ENCODE assay signal across 10 cellular contexts in the genomic region with DNA sequence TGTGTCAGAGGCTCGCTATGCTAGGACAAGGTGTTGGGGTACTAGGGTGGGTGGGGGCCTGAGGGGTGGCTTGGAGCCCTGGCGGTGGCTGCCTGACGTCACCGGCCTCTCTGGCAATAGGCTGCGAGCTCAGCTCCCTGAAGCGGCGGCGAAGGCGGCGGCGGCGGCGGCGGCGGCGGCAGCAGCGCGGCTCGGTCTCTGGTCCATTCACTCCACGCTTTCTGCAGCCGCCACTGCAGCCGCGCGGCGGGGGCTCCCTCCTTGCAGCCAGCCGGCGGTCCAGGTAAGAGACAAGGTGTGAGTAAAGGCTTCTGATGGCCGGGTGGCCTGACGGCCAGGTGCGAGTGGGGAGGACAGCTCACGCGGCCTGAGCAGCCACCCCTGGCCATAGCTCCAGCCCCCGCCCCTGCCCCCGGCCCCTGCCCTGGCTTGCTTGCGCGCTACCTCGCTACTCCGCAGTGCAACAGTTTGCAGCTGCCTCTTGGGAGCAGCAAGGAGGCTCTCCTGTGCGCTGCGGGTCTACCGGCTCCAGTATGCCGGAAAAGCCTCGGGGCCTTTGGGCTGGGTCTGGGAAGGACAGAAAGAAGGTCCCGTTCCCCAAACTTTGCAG. TPM values are rescaled to one million over a fixed set of nuclear protein-coding genes. Genes with fewer than 3 reads are reported as not detected.
DNase-seq lines count a peak whose midpoint lies in the region; ATAC-seq, FAIRE-seq and TF ChIP-seq lines count a peak whose summit lies in the region.
"Had no signal": no experiment of that assay in that cellular context is flagged by ENCODE, and none has a peak within 500 bp of the region (broad histone marks: within the 10 kb centered on the region; RNA-seq: fewer than 3 reads in every experiment).

A gene (plus strand): TSS at position 210 of the 610 bp plus-strand sequence. CDS start 1,444 bp downstream, outside the sequence.

- H3K36me3 ChIP-seq in keratinocyte (ENCODE audit: control insufficient read depth in 2 of 2, extremely low read depth in 1 of 2, insufficient read depth in 2 of 2, low read length in 2 of 2) = no peaks in the 10 kb centered on the region
- no peaks in the 10 kb centered on the region for H3K36me3 ChIP-seq in upper lobe of right lung
- no peaks in the 10 kb centered on the region for H3K36me3 ChIP-seq in effector memory CD4-positive, alpha-beta T cell (ENCODE audit: control insufficient read depth, insufficient read depth, low read length)
- H3K36me3 ChIP-seq: BLaER1 had no signal

- ATAC-seq in upper lobe of right lung = no peak
- ATAC-seq in activated naive CD4-positive, alpha-beta T cell treated with anti-CD3 and anti-CD28 coated beads, Interleukin-2, amount 50 U/mL, for 72 hours = no peak

- no peaks in the 10 kb centered on the region for H3K9me3 Mint-ChIP-seq in activated naive CD4-positive, alpha-beta T cell treated with anti-CD3 and anti-CD28 coated beads, Interleukin-2, amount 50 U/mL, for 72 hours
- H3K9me3 Mint-ChIP-seq: activated B cell treated with CpG ODN at 0.5 μM for 24 hours had no signal

- peak within 1 kb of the TSS; percentile 39 to 40 for H3K4me3 ChIP-seq in cardiac fibroblast (replicated peaks in 1 of 2; ENCODE audit: low read depth in 2 of 2, low read length in 2 of 2)
- H3K4me3 ChIP-seq in keratinocyte (ENCODE audit: control insufficient read depth in 2 of 3, extremely low read depth in 1 of 3, insufficient read depth in 2 of 3, low read depth in 1 of 3, low read length in 3 of 3) = peak within 1 kb of the TSS; percentile 8 to 64 (median 62)
- H3K4me3 ChIP-seq in upper lobe of right lung = peak within 1 kb of the TSS; percentile 26
- H3K4me3 ChIP-seq in effector memory CD4-positive, alpha-beta T cell (ENCODE audit: insufficient read depth, low read depth, low read length, poor library complexity, severe bottlenecking) = no peak within 1 kb of the TSS
- H3K4me3 ChIP-seq: BLaER1 had no signal

- no peak within 1 kb of the TSS for H3K9ac ChIP-seq in keratinocyte (ENCODE audit: control insufficient read depth, extremely low read depth, insufficient read depth, low read length)
- H3K9ac ChIP-seq: BLaER1 had no signal

- intact Hi-C loops in upper lobe of right lung (cut with DNase I) = no loop called here

- H3K36me3 Mint-ChIP-seq in activated naive CD4-positive, alpha-beta T cell treated with anti-CD3 and anti-CD28 coated beads, Interleukin-2, amount 50 U/mL, for 72 hours = peaks cover 0 to 4% of the 10 kb centered on the region in 2 donors

- TF ChIP-seq CTCF in cardiac fibroblast (IDR thresholded peaks at IDR 0.05; ENCODE audit: low read depth, low read length) (no peak), keratinocyte (optimal IDR thresholded peaks at IDR 0.05 in 1 of 3, IDR thresholded peaks at IDR 0.05 in 1 of 3, conservative IDR thresholded peaks at IDR 0.05 in 1 of 3; ENCODE audit: extremely low read depth in 1 of 3, insufficient read depth in 2 of 3, low read length in 3 of 3) (peak in 1 of 3 experiments; percentile 11), upper lobe of right lung (IDR thresholded peaks at IDR 0.05) (no peak)

- no peaks in the 10 kb centered on the region for H3K79me2 ChIP-seq in keratinocyte (ENCODE audit: control insufficient read depth, insufficient read depth, low read length)

- peak within 1 kb of the TSS; percentile 82 for H3K4me2 ChIP-seq in keratinocyte (ENCODE audit: control insufficient read depth, extremely low read depth, insufficient read depth, low read depth, low read length)
- H3K4me2 ChIP-seq: BLaER1 had no signal

- H3K4me1 ChIP-seq in keratinocyte (ENCODE audit: control insufficient read depth, extremely low read depth, insufficient read depth, low read length) = peaks cover 13% of the 10 kb centered on the region
- no peaks in the 10 kb centered on the region for H3K4me1 ChIP-seq in upper lobe of right lung
- H3K4me1 ChIP-seq in effector memory CD4-positive, alpha-beta T cell (ENCODE audit: control insufficient read depth, insufficient read depth, low read length, poor library complexity, severe bottlenecking) = no peaks in the 10 kb centered on the region
- H3K4me1 ChIP-seq: BLaER1 had no signal

- H3K9me1 ChIP-seq in keratinocyte (ENCODE audit: control insufficient read depth, extremely low read depth, insufficient read depth, low read length) = no peaks in the 10 kb centered on the region

- no peaks in the 10 kb centered on the region for H4K20me1 ChIP-seq in keratinocyte (ENCODE audit: control insufficient read depth, extremely low read depth, insufficient read depth, low read length)
- H4K20me1 ChIP-seq: BLaER1 had no signal

- H2AFZ ChIP-seq in keratinocyte (ENCODE audit: control insufficient read depth, low read length) = peak within 1 kb of the TSS; percentile 46

- DNase-seq in NCI-H82 (lab: John Stamatoyannopoulos, UW) (peak; percentile 37), NCI-H82 treated with DMSO at 0.1 percent for 48 hours (lab: John Stamatoyannopoulos, UW; ENCODE audit: unreplicated experiment) (no peak), cardiac fibroblast (ENCODE audit: low read depth in 2 of 2) (peak in 1 of 2 donors; percentile 8), keratinocyte (ENCODE audit: low read depth, low spot score) (no peak), upper lobe of right lung (peak; percentile 54), NCI-H524 treated with DMSO at 0.1 percent for 48 hours (lab: John Stamatoyannopoulos, UW) (no peak)
- DNase-seq in activated naive CD4-positive, alpha-beta T cell treated with anti-CD3 and anti-CD28 coated beads, Interleukin-2, amount 50 U/mL, for 72 hours (ENCODE audit: low spot score in 2 of 2) = no peak
- DNase-seq in effector memory CD4-positive, alpha-beta T cell = no peak
- DNase-seq: activated B cell treated with CpG ODN at 0.5 μM for 24 hours had no signal

- no peak within 1 kb of the TSS for H3K27ac Mint-ChIP-seq in activated naive CD4-positive, alpha-beta T cell treated with anti-CD3 and anti-CD28 coated beads, Interleukin-2, amount 50 U/mL, for 72 hours
- H3K27ac Mint-ChIP-seq: activated B cell treated with CpG ODN at 0.5 μM for 24 hours had no signal

- H3K27ac ChIP-seq in keratinocyte (ENCODE audit: control insufficient read depth, insufficient read depth, low read length) (no peak within 1 kb of the TSS), upper lobe of right lung (no peak within 1 kb of the TSS)
- no peak within 1 kb of the TSS for H3K27ac ChIP-seq in effector memory CD4-positive, alpha-beta T cell (ENCODE audit: insufficient read depth, low read length, poor library complexity, severe bottlenecking)
- H3K27ac ChIP-seq: BLaER1 had no signal

- H3K9me3 ChIP-seq in keratinocyte (ENCODE audit: control insufficient read depth, low read depth, low read length) (no peaks in the 10 kb centered on the region), upper lobe of right lung (no peaks in the 10 kb centered on the region)
- H3K9me3 ChIP-seq in effector memory CD4-positive, alpha-beta T cell (ENCODE audit: control insufficient read depth, low read length) = no peaks in the 10 kb centered on the region

- no peak for FAIRE-seq in keratinocyte (lab: Jason Lieb, UNC)

- H3K27me3 ChIP-seq in keratinocyte (ENCODE audit: control insufficient read depth, extremely low read depth, insufficient read depth, low read length) (peaks cover 33% of the 10 kb centered on the region), upper lobe of right lung (peaks cover 44% of the 10 kb centered on the region)
- peaks cover 4% of the 10 kb centered on the region for H3K27me3 ChIP-seq in effector memory CD4-positive, alpha-beta T cell (replicated peaks; ENCODE audit: control insufficient read depth, insufficient read depth, low read length, poor library complexity, severe bottlenecking)
- H3K27me3 ChIP-seq: BLaER1 had no signal

- dilution Hi-C loops in keratinocyte (cut with MboI; ENCODE audit: extremely low pct_ligation_motif_present, low sequenced_read_pairs) = no loop called here

RNA-seq across cellular contexts. Expression of the gene that starts here (rescaled TPM):
- 0.08 to 0.24 TPM (median 0.22 TPM) in 3 replicates for polyA plus RNA-seq in keratinocyte
- polyA plus RNA-seq in keratinocyte (2011; ENCODE audit: low read depth) = not detected
- 0.06 and 0.12 TPM in 2 replicates for polyA plus RNA-seq in keratinocyte (2011; cell fraction: cytosol; rRNA removed)
- 0.23 and 0.28 TPM in 2 replicates for polyA plus RNA-seq in keratinocyte (2011; cell fraction: nucleus; rRNA removed)
- polyA plus RNA-seq in keratinocyte (2012; ENCODE audit: low replicate concordance) = 0.03 and 0.10 TPM in 2 replicates
- 0.07 to 0.40 TPM (median 0.22 TPM) in 3 replicates for polyA minus RNA-seq in keratinocyte
- polyA minus RNA-seq in keratinocyte (2011; cell fraction: cytosol; rRNA and poly(A)+ RNA removed) = not detected
- 0.31 and 0.42 TPM in 2 replicates for polyA minus RNA-seq in keratinocyte (2011; cell fraction: nucleus; rRNA and poly(A)+ RNA removed)
- 0.35 TPM for total RNA-seq in upper lobe of right lung
- not detected for total RNA-seq in activated naive CD4-positive, alpha-beta T cell treated with anti-CD3 and anti-CD28 coated beads, Interleukin-2, amount 50 U/mL, for 72 hours
- total RNA-seq: activated B cell treated with CpG ODN at 0.5 μM for 24 hours had no signal

Comparison
In these comparisons a context has a peak if more than half of its experiments do, and no peak if none do; other contexts are left out.
1. Peak in DNase-seq and H3K4me3 ChIP-seq in upper lobe of right lung; RNA of the gene not detected or under 1 TPM.